In genomic region chr3:61250784-61251173, GRCh38 we compare ENCODE assay signal across 8 cellular contexts. TPM values are rescaled to one million over a fixed set of nuclear protein-coding genes. Genes with fewer than 3 reads are reported as not detected.
DNase-seq lines count a peak whose midpoint lies in the region; FAIRE-seq and TF ChIP-seq lines count a peak whose summit lies in the region.

No MANE protein-coding gene starts in this region.

- TF ChIP-seq CTCF in spleen (IDR thresholded peaks at IDR 0.05 in 8 of 11, conservative IDR thresholded peaks at IDR 0.05 in 3 of 11) = no peak

- peak overlapping the region; percentile 71 to 85 (median 76) for H3K27ac ChIP-seq in spleen

- H3K4me3 ChIP-seq in GM08714 (ENCODE audit: low read length) (peak overlapping the region; percentile 76), iPS-18c (ENCODE audit: insufficient read depth, low read depth, low read length) (peak overlapping the region; percentile 45), spleen (peak overlapping the region; percentile 52 to 86 (median 63))

- no peaks in the 10 kb centered on the region for H3K9me3 ChIP-seq in iPS-18c (ENCODE audit: control insufficient read depth, insufficient read depth, low read length)
- no peaks in the 10 kb centered on the region for H3K9me3 ChIP-seq in spleen

- DNase-seq in NCI-H526 treated with DMSO at 0.1 percent for 48 hours (lab: John Stamatoyannopoulos, UW) (peak; percentile 2), astrocyte of the hippocampus (ENCODE audit: low read depth, low spot score) (peak; percentile 19), spleen (no peak), RCC 7860 (ENCODE audit: low spot score) (no peak), HuH-7 (ENCODE audit: low spot score) (no peak), T-helper 9 cell (no peak)

- no peak for FAIRE-seq in RCC 7860 (lab: Jason Lieb, UNC)

- no peak for TF ChIP-seq POLR2A in spleen (IDR thresholded peaks at IDR 0.05)

- 5 to 18% (median 10%) methylated on average over 5 to 21 of the region's 21 CpGs for WGBS in spleen, 5 donors

- intact Hi-C loops in spleen (cut with DNase I; ENCODE audit: low total_unique reads) = no loop called here

- peaks cover 5 to 28% (median 17%) of the 10 kb centered on the region in 6 donors for H3K4me1 ChIP-seq in spleen

- H3K36me3 ChIP-seq in spleen = no peaks in the 10 kb centered on the region

- no peaks in the 10 kb centered on the region for H3K27me3 ChIP-seq in spleen (replicated peaks in 1 of 7)

RNA-seq across cellular contexts. Expression of gene FHIT, which starts 0.5 kb away (rescaled TPM):
- 10 to 100 TPM in 6 of 7 donors, 1 to 10 TPM in 1; 4.9 to 23.1 (median 14.2) TPM for total RNA-seq in spleen
- polyA plus RNA-seq in spleen = 1 to 10 TPM; 4.1 to 5.2 (median 4.7) TPM

Comparison
In these comparisons a context has a peak if more than half of its experiments do, and no peak if none do; other contexts are left out.
1. DNase-seq: peak in NCI-H526 treated with DMSO at 0.1 percent for 48 hours (single experiment) and astrocyte of the hippocampus (single experiment); none in spleen (single experiment), RCC 7860 (single experiment), HuH-7 (single experiment) and T-helper 9 cell (single experiment).
2. Peak in every context shown above with its lines, with median percentiles within 50 percentile points of each other: H3K4me3 ChIP-seq.